ENCODE assay signal across 1 cellular context in genomic region chr12:104990950-104991349, GRCh38.
TF ChIP-seq lines count a peak whose summit lies in the region.

No MANE protein-coding gene starts in this region.

TF ChIP-seq in GM12878, 131 proteins besides CTCF, POLR2A, EP300 and RAD21:
- TF ChIP-seq ZZZ3 (IDR thresholded peaks at IDR 0.05; ENCODE audit: control insufficient read depth, insufficient read length, low read depth) (no peak), ZNF24 (IDR thresholded peaks at IDR 0.05) (no peak), NKRF (conservative IDR thresholded peaks at IDR 0.05) (no peak), ZSCAN29 (IDR thresholded peaks at IDR 0.05) (no peak), ZBTB11 (CRISPR knock-in tag; IDR thresholded peaks at IDR 0.05) (no peak), SIX5 (IDR thresholded peaks at IDR 0.05; ENCODE audit: low read depth, low read length, severe bottlenecking) (no peak), CBFB (IDR thresholded peaks at IDR 0.05; ENCODE audit: low read depth) (no peak), ATF7 (IDR thresholded peaks at IDR 0.05; ENCODE audit: low read depth) (no peak)
